Comparison of ENCODE assay signal across 9 cellular contexts in genomic region chr14:68137704-68138619, GRCh38.
DNase-seq lines count a peak whose midpoint lies in the region; ATAC-seq and TF ChIP-seq lines count a peak whose summit lies in the region.
"Had no signal": no experiment of that assay in that cellular context is flagged by ENCODE, and none has a peak within 500 bp of the region (broad histone marks: within the 10 kb centered on the region; RNA-seq: fewer than 3 reads in every experiment).

No MANE protein-coding gene starts in this region.

- no peaks in the 10 kb centered on the region for H3K9me3 ChIP-seq in right atrium auricular region
- no peaks in the 10 kb centered on the region for H3K9me3 ChIP-seq in sigmoid colon
- no peaks in the 10 kb centered on the region for H3K9me3 ChIP-seq in CD4-positive, alpha-beta T cell (ENCODE audit: control insufficient read depth, low read length)

- peak overlapping the region in 1 of 2 donors; percentile 9 for H3K27ac ChIP-seq in right atrium auricular region
- peak overlapping the region; percentile 86 to 92 (median 88) for H3K27ac ChIP-seq in sigmoid colon
- H3K27ac ChIP-seq in CD4-positive, alpha-beta T cell (ENCODE audit: low read depth, low read length): no peak overlapping the region

- H3K36me3 ChIP-seq in right atrium auricular region: no peaks in the 10 kb centered on the region
- no peaks in the 10 kb centered on the region for H3K36me3 ChIP-seq in sigmoid colon

- 56 to 72% methylated on average over 3 of the region's 3 CpGs for WGBS in sigmoid colon, 2 donors

- no peak overlapping the region for H3K27ac Mint-ChIP-seq in T-cell
- H3K27ac Mint-ChIP-seq in CD4-positive, alpha-beta T cell: no peak overlapping the region

- TF ChIP-seq EP300 in sigmoid colon (IDR thresholded peaks at IDR 0.05): no peak

- intact Hi-C loops in sigmoid colon (cut with DNase I): loop anchor here (2.0 kb wide), 1 partner anchor 33 kb away; no protein-coding TSS in a partner anchor
- intact Hi-C loops in CD4-positive, alpha-beta T cell (cut with DNase I, micrococcal nuclease): no loop called here

- H3K4me1 ChIP-seq in right atrium auricular region: peaks cover 0 to 39% of the 10 kb centered on the region in 2 donors
- H3K4me1 ChIP-seq in sigmoid colon: peaks cover 0 to 72% (median 60%) of the 10 kb centered on the region in 4 donors

- no peak for TF ChIP-seq POLR2A in sigmoid colon (IDR thresholded peaks at IDR 0.05)

- no peaks in the 10 kb centered on the region for H3K27me3 ChIP-seq in right atrium auricular region
- no peaks in the 10 kb centered on the region for H3K27me3 ChIP-seq in sigmoid colon
- H3K27me3 ChIP-seq in CD4-positive, alpha-beta T cell (ENCODE audit: control insufficient read depth, insufficient read depth, low read length): no peaks in the 10 kb centered on the region

- ATAC-seq in T-cell (replicated peaks in 1 of 4) (no peak), HG02870 (IDR thresholded peaks at IDR 0.05; ENCODE audit: unreplicated experiment) (no peak)
- no peak for ATAC-seq in CD4-positive, alpha-beta T cell (ENCODE audit: poor library complexity)

- POLR2A ChIA-PET in T-cell (lab: Charles Lee): no interaction called here
- POLR2A ChIA-PET in CD4-positive, alpha-beta T cell (lab: Charles Lee): no interaction called here

- DNase-seq in Caki2 (ENCODE audit: low read depth) (peak; percentile 93), HT1080 (ENCODE audit: low read depth) (peak; percentile 93), amniotic stem cell (lab: John Stamatoyannopoulos, UW) (peak; percentile 95), right atrium auricular region (ENCODE audit: low spot score) (peak; percentile 78), sigmoid colon (peak; percentile 81), T-cell (no peak)
- no peak for DNase-seq in CD4-positive, alpha-beta T cell

- no peaks in the 10 kb centered on the region for H3K36me3 Mint-ChIP-seq in T-cell
- H3K36me3 Mint-ChIP-seq in CD4-positive, alpha-beta T cell (ENCODE audit: low read depth): no peaks in the 10 kb centered on the region

- H3K4me1 Mint-ChIP-seq in T-cell: peaks cover 8 to 10% (median 10%) of the 10 kb centered on the region in 3 donors
- H3K4me1 Mint-ChIP-seq in CD4-positive, alpha-beta T cell (ENCODE audit: low read depth): peaks cover 18% of the 10 kb centered on the region

- TF ChIP-seq CTCF in right atrium auricular region (IDR thresholded peaks at IDR 0.05): no peak
- TF ChIP-seq CTCF in sigmoid colon (IDR thresholded peaks at IDR 0.05): no peak
- no peak for TF ChIP-seq CTCF in CD4-positive, alpha-beta T cell (IDR thresholded peaks at IDR 0.05)

- in situ Hi-C loops in Caki2 (cut with HindIII; ENCODE audit: low pct_unique_long_range_greater_than_20kb, low sequenced_read_pairs): no loop called here

- H3K9me3 Mint-ChIP-seq in T-cell: no peaks in the 10 kb centered on the region
- no peaks in the 10 kb centered on the region for H3K9me3 Mint-ChIP-seq in CD4-positive, alpha-beta T cell

- H3K27me3 Mint-ChIP-seq in T-cell: no peaks in the 10 kb centered on the region
- no peaks in the 10 kb centered on the region for H3K27me3 Mint-ChIP-seq in CD4-positive, alpha-beta T cell
- H3K27me3 Mint-ChIP-seq: IgD-negative memory B cell had no signal

- CTCF ChIA-PET in T-cell (lab: Charles Lee): no interaction called here
- CTCF ChIA-PET in CD4-positive, alpha-beta T cell (lab: Charles Lee): no interaction called here

- H3K4me3 ChIP-seq in right atrium auricular region (no peak overlapping the region), sigmoid colon (no peak overlapping the region)

- no peak overlapping the region for H3K4me3 Mint-ChIP-seq in T-cell
- no peak overlapping the region for H3K4me3 Mint-ChIP-seq in CD4-positive, alpha-beta T cell
- H3K4me3 Mint-ChIP-seq: IgD-negative memory B cell had no signal

Comparison
In these comparisons a context has a peak if more than half of its experiments do, and no peak if none do; other contexts are left out.
1. DNase-seq: peak in Caki2 (single experiment), HT1080 (single experiment), amniotic stem cell (single experiment), right atrium auricular region (single experiment) and sigmoid colon (single experiment); none in T-cell (0 of 34) and CD4-positive, alpha-beta T cell (0 of 10).